6 cellular contexts compared by ENCODE assay signal in the genomic region with DNA sequence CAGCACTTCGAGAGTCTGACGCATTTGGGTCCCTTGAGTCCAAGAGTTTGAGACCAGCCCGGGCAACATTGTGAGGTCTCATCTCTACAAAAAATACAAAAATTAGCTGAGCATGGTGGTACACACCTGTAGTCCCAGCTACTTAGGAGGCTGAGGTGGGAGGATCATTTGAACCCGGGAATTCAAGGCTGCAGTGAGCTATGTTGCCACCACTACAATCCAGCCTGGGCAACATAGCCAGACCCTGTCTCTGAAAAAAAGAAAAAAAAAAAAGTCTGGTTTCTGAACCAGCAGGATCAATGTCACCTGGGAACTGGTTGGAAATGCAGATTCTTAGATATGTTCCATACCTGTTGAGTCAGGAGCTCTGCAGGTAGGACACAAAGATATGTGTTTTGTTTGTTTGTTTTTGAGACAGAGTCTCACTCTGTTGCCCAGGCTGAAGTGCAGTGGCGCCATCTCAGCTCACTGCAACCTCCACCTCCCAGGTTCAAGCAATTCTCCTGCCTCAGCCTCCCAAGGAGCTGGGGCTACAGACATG. TPM values are rescaled to one million over a fixed set of nuclear protein-coding genes. Genes with fewer than 3 reads are reported as not detected.
"Had no signal": no experiment of that assay in that cellular context is flagged by ENCODE, and none has a peak within 500 bp of the region (broad histone marks: within the 10 kb centered on the region; RNA-seq: fewer than 3 reads in every experiment).

No MANE protein-coding gene starts in this region.

RNA-seq across cellular contexts. Expression of gene RLN3, which starts 1.2 kb away (rescaled TPM):
- total RNA-seq: GM23338, H1, H9, HFFc6, HT1080, IMR-90 had no signal
- polyA plus RNA-seq: GM23338, H1, IMR-90 had no signal
